Comparison of ENCODE assay signal across 19 cellular contexts in genomic region chr5:17065468-17065867, GRCh38.
"Had no signal": no experiment of that assay in that cellular context is flagged by ENCODE, and none has a peak within 500 bp of the region (broad histone marks: within the 10 kb centered on the region; RNA-seq: fewer than 3 reads in every experiment).

No MANE protein-coding gene starts in this region.

- H3K27ac ChIP-seq: dorsolateral prefrontal cortex, gastrocnemius medialis, left lung, thoracic aorta, transverse colon had no signal

- H3K4me1 ChIP-seq: gastrocnemius medialis, left lung had no signal

- H3K4me3 ChIP-seq: dorsolateral prefrontal cortex, gastrocnemius medialis, left lung, lung, smooth muscle cell, thoracic aorta, transverse colon had no signal

- H3K36me3 ChIP-seq: gastrocnemius medialis, left lung, thoracic aorta, transverse colon had no signal

- H3K36me3 Mint-ChIP-seq: immature natural killer cell; naive B cell; stimulated activated memory B cell treated with anti-CD40 and anti-IgM and Interleukin-4, amounts not matched to agents 10 μg/mL and 1 μg/mL and 100 μg/mL, for 72 hours had no signal

- H3K4me3 Mint-ChIP-seq: central memory CD8-positive, alpha-beta T cell; immature natural killer cell; naive B cell; nephron progenitor cell; stimulated activated memory B cell treated with anti-CD40 and anti-IgM and Interleukin-4, amounts not matched to agents 10 μg/mL and 1 μg/mL and 100 μg/mL, for 72 hours; stimulated activated naive CD8-positive, alpha-beta T cell treated with anti-CD3 and anti-CD28 coated beads, Interleukin-15, amount 100 ng/mL, for 72 hours had no signal

- H3K27ac Mint-ChIP-seq: immature natural killer cell; nephron progenitor cell; stimulated activated memory B cell treated with anti-CD40 and anti-IgM and Interleukin-4, amounts not matched to agents 10 μg/mL and 1 μg/mL and 100 μg/mL, for 72 hours; stimulated activated naive CD8-positive, alpha-beta T cell treated with anti-CD3 and anti-CD28 coated beads, Interleukin-15, amount 100 ng/mL, for 72 hours had no signal

- H3K9me3 Mint-ChIP-seq: nephron progenitor cell; stimulated activated memory B cell treated with anti-CD40 and anti-IgM and Interleukin-4, amounts not matched to agents 10 μg/mL and 1 μg/mL and 100 μg/mL, for 72 hours; stimulated activated naive CD8-positive, alpha-beta T cell treated with anti-CD3 and anti-CD28 coated beads, Interleukin-15, amount 100 ng/mL, for 72 hours had no signal

- H3K27me3 ChIP-seq: dorsolateral prefrontal cortex, gastrocnemius medialis, left lung, transverse colon had no signal

- H3K27me3 Mint-ChIP-seq: central memory CD8-positive, alpha-beta T cell; naive B cell; stimulated activated memory B cell treated with anti-CD40 and anti-IgM and Interleukin-4, amounts not matched to agents 10 μg/mL and 1 μg/mL and 100 μg/mL, for 72 hours; stimulated activated naive CD8-positive, alpha-beta T cell treated with anti-CD3 and anti-CD28 coated beads, Interleukin-15, amount 100 ng/mL, for 72 hours had no signal

- DNase-seq: cortex of kidney; dorsolateral prefrontal cortex; effector CD8-positive, alpha-beta T cell; gastrocnemius medialis; immature natural killer cell; left lung; mesenchymal stem cell; naive B cell; nephron progenitor cell; posterior cingulate gyrus; stimulated activated CD4-positive, alpha-beta T cell treated with anti-CD3 and anti-CD28 coated beads, Interleukin-4, amount 100 ng/mL, for 1 hour; stimulated activated naive CD8-positive, alpha-beta T cell treated with anti-CD3 and anti-CD28 coated beads, Interleukin-15, amount 100 ng/mL, for 72 hours; transverse colon had no signal

- H3K9me3 ChIP-seq: gastrocnemius medialis, thoracic aorta, transverse colon had no signal

- H3K4me1 Mint-ChIP-seq: central memory CD8-positive, alpha-beta T cell; immature natural killer cell; naive B cell; stimulated activated memory B cell treated with anti-CD40 and anti-IgM and Interleukin-4, amounts not matched to agents 10 μg/mL and 1 μg/mL and 100 μg/mL, for 72 hours; stimulated activated naive CD8-positive, alpha-beta T cell treated with anti-CD3 and anti-CD28 coated beads, Interleukin-15, amount 100 ng/mL, for 72 hours had no signal

- ATAC-seq: esophagus mucosa; gastrocnemius medialis; left lung; stimulated activated memory B cell treated with anti-CD40 and anti-IgM and Interleukin-4, amounts not matched to agents 10 μg/mL and 1 μg/mL and 100 μg/mL, for 72 hours; stimulated activated naive CD8-positive, alpha-beta T cell treated with anti-CD3 and anti-CD28 coated beads, Interleukin-15, amount 100 ng/mL, for 72 hours had no signal
